Comparison of ENCODE assay signal across 23 cellular contexts in the genomic region with DNA sequence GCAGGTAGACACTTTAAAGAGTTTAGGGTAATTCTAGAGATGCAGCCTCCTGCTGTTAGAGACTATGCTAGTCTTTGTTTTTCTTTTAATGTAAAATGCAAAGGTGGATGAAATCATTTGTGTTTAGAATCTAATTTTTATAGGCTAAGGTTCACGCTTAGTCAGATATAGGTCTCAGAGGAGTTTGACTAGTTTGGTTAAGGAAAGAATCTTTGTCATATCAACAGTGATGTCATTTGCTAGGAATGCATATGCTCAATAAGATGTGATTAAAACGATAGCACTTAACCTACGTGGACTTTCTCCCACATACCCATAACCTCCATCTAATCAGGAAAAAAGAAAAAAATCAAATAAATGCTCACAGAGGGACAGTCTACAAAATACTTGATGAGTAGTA.
"Had no signal": no experiment of that assay in that cellular context is flagged by ENCODE, and none has a peak within 500 bp of the region (broad histone marks: within the 10 kb centered on the region; RNA-seq: fewer than 3 reads in every experiment).

No MANE protein-coding gene starts in this region.

- DNase-seq: activated CD4-positive, alpha-beta memory T cell treated with anti-CD3 and anti-CD28 coated beads for 36 hours; activated CD4-positive, alpha-beta T cell treated with anti-CD3 and anti-CD28 coated beads for 36 hours; activated naive CD4-positive, alpha-beta T cell; activated naive CD8-positive, alpha-beta T cell treated with anti-CD3 and anti-CD28 coated beads, Interleukin-2, amount 10 ng/mL, durations not matched to agents 7 days and 5 days; activated T-cell treated with anti-CD3 and anti-CD28 coated beads for 4 hours; body of pancreas; central memory CD4-positive, alpha-beta T cell; dorsolateral prefrontal cortex; gastrocnemius medialis; heart left ventricle; left ventricle myocardium superior; mucosa of descending colon; naive B cell; right cardiac atrium; stimulated activated CD4-positive, alpha-beta T cell treated with anti-CD3 and anti-CD28 coated beads, Interleukin-2, amount 100 ng/mL, for 24 hours; stimulated activated naive CD8-positive, alpha-beta T cell treated with anti-CD3 and anti-CD28 coated beads, Interleukin-15, Interleukin-2, amounts not matched to agents 100 U/mL and 50 U/mL, for 24 hours; substantia nigra; tibial artery had no signal

- H3K4me1 ChIP-seq: body of pancreas, gastrocnemius medialis, heart left ventricle, prostate gland, tibial artery had no signal

- H3K36me3 ChIP-seq: gastrocnemius medialis, heart left ventricle, prostate gland, tibial artery had no signal

- H3K27ac ChIP-seq: body of pancreas, dorsolateral prefrontal cortex, gastrocnemius medialis, heart left ventricle, prostate gland, tibial artery had no signal

- ATAC-seq: activated CD4-positive, alpha-beta T cell treated with anti-CD3 and anti-CD28 coated beads for 36 hours; activated T-helper 17 cell treated with anti-CD3 and anti-CD28 coated beads, Interleukin-2, amount 50 U/mL, for 72 hours; body of pancreas; gastrocnemius medialis; heart left ventricle; left ventricle myocardium superior; mucosa of descending colon; right cardiac atrium; stimulated activated naive CD8-positive, alpha-beta T cell treated with anti-CD3 and anti-CD28 coated beads, Interleukin-15, Interleukin-2, amounts not matched to agents 100 U/mL and 50 U/mL, for 24 hours had no signal

- FAIRE-seq: colon, TTC549, urothelium cell line had no signal

- H3K4me3 ChIP-seq: body of pancreas, dorsolateral prefrontal cortex, gastrocnemius medialis, heart left ventricle, mucosa of descending colon, prostate gland, tibial artery had no signal

- H3K9me3 ChIP-seq: body of pancreas, gastrocnemius medialis, prostate gland, tibial artery had no signal
